20 cellular contexts compared by ENCODE assay signal in genomic region chr12:5748027-5748426, GRCh38.
"Had no signal": no experiment of that assay in that cellular context is flagged by ENCODE, and none has a peak within 500 bp of the region (broad histone marks: within the 10 kb centered on the region; RNA-seq: fewer than 3 reads in every experiment).

No MANE protein-coding gene starts in this region.

- H3K4me3 ChIP-seq: cardiac muscle cell had no signal

- H3K27ac Mint-ChIP-seq: activated naive CD4-positive, alpha-beta T cell treated with anti-CD3 and anti-CD28 coated beads, Interleukin-2, amount 10 ng/mL, durations not matched to agents 7 days and 5 days; activated naive CD8-positive, alpha-beta T cell treated with anti-CD3 and anti-CD28 coated beads for 36 hours; activated T-helper 17 cell treated with anti-CD3 and anti-CD28 coated beads, Interleukin-2, amount 50 U/mL, for 72 hours; T-helper 1 cell treated with Interleukin-12 subunit alpha and Interleukin-12 subunit beta and Interleukin-4 antibody, amounts not matched to agents 30 μg/mL and 1 μg/mL, for 36 hours had no signal

- DNase-seq: activated CD4-positive, alpha-beta T cell treated with anti-CD3 and anti-CD28 coated beads for 48 hours; activated CD4-positive, alpha-beta T cell treated with anti-CD3 and anti-CD28 coated beads, Interleukin-2, amount 50 U/mL, for 48 hours; activated gamma-delta T cell; activated naive CD4-positive, alpha-beta T cell treated with anti-CD3 and anti-CD28 coated beads, Interleukin-2, amount 10 ng/mL, durations not matched to agents 7 days and 5 days; activated naive CD8-positive, alpha-beta T cell treated with anti-CD3 and anti-CD28 coated beads for 36 hours; activated T-cell treated with anti-CD3 and anti-CD28 coated beads for 4 hours; activated T-cell treated with anti-CD3 and anti-CD28 coated beads, Interleukin-2, amount 50 U/mL, for 48 hours; brain microvascular endothelial cell; KBM-7; NCI-H1048; NCI-H146; NCI-H187 treated with DMSO at 0.1 percent for 48 hours; NCI-H2081 treated with DMSO at 0.1 percent for 48 hours; NCI-H446; NCI-H524; SHP77 treated with DMSO at 0.1 percent for 48 hours had no signal

- ATAC-seq: activated CD4-positive, CD25-positive, alpha-beta regulatory T cell treated with anti-CD3 and anti-CD28 coated beads, Interleukin-2, amount 50 U/mL, for 24 hours; activated T-helper 17 cell treated with anti-CD3 and anti-CD28 coated beads, Interleukin-2, amount 50 U/mL, for 72 hours had no signal

- H3K9me3 Mint-ChIP-seq: activated naive CD4-positive, alpha-beta T cell treated with anti-CD3 and anti-CD28 coated beads, Interleukin-2, amount 10 ng/mL, durations not matched to agents 7 days and 5 days; activated naive CD8-positive, alpha-beta T cell treated with anti-CD3 and anti-CD28 coated beads for 36 hours; activated T-helper 17 cell treated with anti-CD3 and anti-CD28 coated beads, Interleukin-2, amount 50 U/mL, for 72 hours; T-helper 1 cell treated with Interleukin-12 subunit alpha and Interleukin-12 subunit beta and Interleukin-4 antibody, amounts not matched to agents 30 μg/mL and 1 μg/mL, for 36 hours had no signal

- H3K4me1 Mint-ChIP-seq: activated T-helper 17 cell treated with anti-CD3 and anti-CD28 coated beads, Interleukin-2, amount 50 U/mL, for 72 hours had no signal

- H3K36me3 ChIP-seq: brain microvascular endothelial cell, cardiac muscle cell had no signal

- H3K27ac ChIP-seq: brain microvascular endothelial cell, cardiac muscle cell had no signal

- H3K4me3 Mint-ChIP-seq: activated naive CD4-positive, alpha-beta T cell treated with anti-CD3 and anti-CD28 coated beads, Interleukin-2, amount 10 ng/mL, durations not matched to agents 7 days and 5 days; activated naive CD8-positive, alpha-beta T cell treated with anti-CD3 and anti-CD28 coated beads for 36 hours; activated T-helper 17 cell treated with anti-CD3 and anti-CD28 coated beads, Interleukin-2, amount 50 U/mL, for 72 hours; T-helper 1 cell treated with Interleukin-12 subunit alpha and Interleukin-12 subunit beta and Interleukin-4 antibody, amounts not matched to agents 30 μg/mL and 1 μg/mL, for 36 hours had no signal

- H3K27me3 ChIP-seq: brain microvascular endothelial cell had no signal

- H3K36me3 Mint-ChIP-seq: activated naive CD4-positive, alpha-beta T cell treated with anti-CD3 and anti-CD28 coated beads, Interleukin-2, amount 10 ng/mL, durations not matched to agents 7 days and 5 days; activated naive CD8-positive, alpha-beta T cell treated with anti-CD3 and anti-CD28 coated beads for 36 hours had no signal

- H3K27me3 Mint-ChIP-seq: activated naive CD8-positive, alpha-beta T cell treated with anti-CD3 and anti-CD28 coated beads for 36 hours had no signal
